ENCODE assay signal across 20 cellular contexts in genomic region chr11:130431806-130432205, GRCh38. TPM values are rescaled to one million over a fixed set of nuclear protein-coding genes. Genes with fewer than 3 reads are reported as not detected.
A peak's percentile ranks its signal among the peaks of the same experiment; 100 is the strongest.
DNase-seq lines count a peak whose midpoint lies in the region; ATAC-seq lines count a peak whose summit lies in the region.
"Had no signal": no experiment of that assay in that cellular context is flagged by ENCODE, and none has a peak within 500 bp of the region (broad histone marks: within the 10 kb centered on the region; RNA-seq: fewer than 3 reads in every experiment).

No MANE protein-coding gene starts in this region.

- peak overlapping the region; percentile 60 for H3K4me2 ChIP-seq in skeletal muscle satellite cell (ENCODE audit: low read length)

- H3K9me3 Mint-ChIP-seq in activated T-cell treated with anti-CD3 and anti-CD28 coated beads, Interleukin-2, amount 50 U/mL, for 72 hours: no peaks in the 10 kb centered on the region
- H3K9me3 Mint-ChIP-seq: activated CD4-positive, alpha-beta memory T cell treated with anti-CD3 and anti-CD28 coated beads for 36 hours; activated naive CD4-positive, alpha-beta T cell treated with anti-CD3 and anti-CD28 coated beads, Interleukin-2, amount 50 U/mL, for 24 hours; CD4-positive, alpha-beta memory T cell; dendritic cell treated with granulocyte-macrophage colony-stimulating factor and Interleukin-4, amounts not matched to agents 40 ng/mL and 50 ng/mL, for 4 days; nephron had no signal

- no peak overlapping the region for H3K4me3 ChIP-seq in skeletal muscle satellite cell (ENCODE audit: low read length)
- H3K4me3 ChIP-seq: ascending aorta, esophagus muscularis mucosa, K562, ovary, SK-N-MC had no signal

- no peaks in the 10 kb centered on the region for H3K36me3 ChIP-seq in skeletal muscle satellite cell (ENCODE audit: insufficient read depth, low read length)
- H3K36me3 ChIP-seq: ascending aorta, esophagus muscularis mucosa, ovary had no signal

- H3K4me1 ChIP-seq in skeletal muscle satellite cell (ENCODE audit: control insufficient read depth, insufficient read depth, low read length): peaks cover 34% of the 10 kb centered on the region

- peaks cover 14% of the 10 kb centered on the region for H3K4me1 Mint-ChIP-seq in activated T-cell treated with anti-CD3 and anti-CD28 coated beads, Interleukin-2, amount 50 U/mL, for 72 hours (ENCODE audit: low read depth)

- no peak overlapping the region for H3K27ac Mint-ChIP-seq in activated T-cell treated with anti-CD3 and anti-CD28 coated beads, Interleukin-2, amount 50 U/mL, for 72 hours
- H3K27ac Mint-ChIP-seq: activated CD4-positive, alpha-beta memory T cell treated with anti-CD3 and anti-CD28 coated beads for 36 hours; activated naive CD4-positive, alpha-beta T cell treated with anti-CD3 and anti-CD28 coated beads, Interleukin-2, amount 50 U/mL, for 24 hours; CD4-positive, alpha-beta memory T cell; dendritic cell treated with granulocyte-macrophage colony-stimulating factor and Interleukin-4, amounts not matched to agents 40 ng/mL and 50 ng/mL, for 4 days; T-helper 17 cell had no signal

- no peak overlapping the region for H3K9ac ChIP-seq in skeletal muscle satellite cell (ENCODE audit: low read depth, low read length)

- ATAC-seq in HG03175 (IDR thresholded peaks at IDR 0.05; ENCODE audit: unreplicated experiment): no peak
- no peak for ATAC-seq in activated T-cell treated with anti-CD3 and anti-CD28 coated beads, Interleukin-2, amount 50 U/mL, for 72 hours (replicated peaks in 1 of 2)

- no peak overlapping the region for H3K4me3 Mint-ChIP-seq in activated T-cell treated with anti-CD3 and anti-CD28 coated beads, Interleukin-2, amount 50 U/mL, for 72 hours
- H3K4me3 Mint-ChIP-seq: activated CD4-positive, alpha-beta memory T cell treated with anti-CD3 and anti-CD28 coated beads for 36 hours; activated naive CD4-positive, alpha-beta T cell treated with anti-CD3 and anti-CD28 coated beads, Interleukin-2, amount 50 U/mL, for 24 hours; CD4-positive, alpha-beta memory T cell; dendritic cell treated with granulocyte-macrophage colony-stimulating factor and Interleukin-4, amounts not matched to agents 40 ng/mL and 50 ng/mL, for 4 days; T-helper 17 cell had no signal

- H3K9me3 ChIP-seq in skeletal muscle satellite cell (replicated peaks; ENCODE audit: low read length): no peaks in the 10 kb centered on the region
- H3K9me3 ChIP-seq: ascending aorta, esophagus muscularis mucosa, ovary had no signal

- peaks cover 49% of the 10 kb centered on the region for H3K27me3 Mint-ChIP-seq in activated T-cell treated with anti-CD3 and anti-CD28 coated beads, Interleukin-2, amount 50 U/mL, for 72 hours (ENCODE audit: low read depth)

- no peaks in the 10 kb centered on the region for H3K36me3 Mint-ChIP-seq in activated T-cell treated with anti-CD3 and anti-CD28 coated beads, Interleukin-2, amount 50 U/mL, for 72 hours (ENCODE audit: insufficient read depth in 2 of 2)
- H3K36me3 Mint-ChIP-seq: activated CD4-positive, alpha-beta memory T cell treated with anti-CD3 and anti-CD28 coated beads for 36 hours; activated naive CD4-positive, alpha-beta T cell treated with anti-CD3 and anti-CD28 coated beads, Interleukin-2, amount 50 U/mL, for 24 hours; CD4-positive, alpha-beta memory T cell had no signal

- DNase-seq in EH (ENCODE audit: low read depth) (peak; percentile 70), NCI-H226 (peak; percentile 26), fibroblast of gingiva (ENCODE audit: low read depth) (peak; percentile 60), SKM-1 (lab: John Stamatoyannopoulos, UW; ENCODE audit: unreplicated experiment) (no peak)
- DNase-seq in activated T-cell treated with anti-CD3 and anti-CD28 coated beads, Interleukin-2, amount 50 U/mL, for 72 hours: no peak

- peaks cover 35% of the 10 kb centered on the region for H3K27me3 ChIP-seq in skeletal muscle satellite cell (ENCODE audit: control insufficient read depth, insufficient read depth, low read length)
- H3K27me3 ChIP-seq: ascending aorta, ovary had no signal

RNA-seq across cellular contexts. Expression of gene ADAMTS8, which starts 3.4 kb away (rescaled TPM):
- under 0.01 and 0.25 TPM in 2 replicates for total RNA-seq in skeletal muscle satellite cell (2012; rRNA removed)
- total RNA-seq in activated T-cell treated with anti-CD3 and anti-CD28 coated beads, Interleukin-2, amount 50 U/mL, for 72 hours: not detected
- total RNA-seq: activated CD4-positive, alpha-beta memory T cell treated with anti-CD3 and anti-CD28 coated beads for 36 hours; CD4-positive, alpha-beta memory T cell; K562; M059J; RPMI7951; T-helper 17 cell had no signal

RNA-seq across cellular contexts. Expression of gene ADAMTS15, which starts 16.6 kb away (rescaled TPM):
- total RNA-seq in skeletal muscle satellite cell (2012; rRNA removed): 15.5 and 45.9 TPM in 2 replicates
- total RNA-seq in activated T-cell treated with anti-CD3 and anti-CD28 coated beads, Interleukin-2, amount 50 U/mL, for 72 hours: under 1 TPM; 0.05 to 0.07 TPM
- total RNA-seq: activated CD4-positive, alpha-beta memory T cell treated with anti-CD3 and anti-CD28 coated beads for 36 hours; CD4-positive, alpha-beta memory T cell; T-helper 17 cell had no signal

Comparison
In these comparisons a context has a peak if more than half of its experiments do, and no peak if none do; other contexts are left out.
1. DNase-seq: peak in EH (single experiment), NCI-H226 (single experiment) and fibroblast of gingiva (single experiment); none in SKM-1 (single experiment) and activated T-cell treated with anti-CD3 and anti-CD28 coated beads, Interleukin-2, amount 50 U/mL, for 72 hours (0 of 2).